Comparison of ENCODE assay signal across 7 cellular contexts in the genomic region with DNA sequence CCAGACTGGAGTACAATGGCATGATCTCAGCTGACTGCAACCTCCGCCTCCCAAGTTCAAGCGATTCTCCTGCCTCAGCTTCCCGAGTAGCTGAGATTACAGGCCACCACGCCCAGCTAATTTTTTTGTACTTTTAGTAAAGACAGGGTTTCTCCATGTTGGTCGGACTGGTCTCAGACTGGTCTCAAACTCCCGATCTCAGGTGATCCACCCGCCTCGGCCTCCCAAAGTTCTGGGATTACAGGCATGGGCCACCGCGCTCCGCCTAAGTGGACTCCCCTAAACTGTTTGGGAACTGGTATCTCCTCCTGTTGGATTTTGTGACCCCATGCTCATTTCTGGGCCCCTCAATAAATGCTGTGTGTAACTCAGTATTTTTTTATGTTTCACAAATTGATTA. TPM values are rescaled to one million over a fixed set of nuclear protein-coding genes. Genes with fewer than 3 reads are reported as not detected.
"Had no signal": no experiment of that assay in that cellular context is flagged by ENCODE, and none has a peak within 500 bp of the region (broad histone marks: within the 10 kb centered on the region; RNA-seq: fewer than 3 reads in every experiment).

No MANE protein-coding gene starts in this region.

RNA-seq across cellular contexts. Expression of gene SCTR, which starts 5.3 kb away (rescaled TPM):
- total RNA-seq: OCI-LY7, PC-3, PC-9, RPMI7951, SJCRH30, SJSA1, SK-MEL-5 had no signal

RNA-seq across cellular contexts. Expression of gene CFAP221, which starts 25.2 kb away (rescaled TPM):
- total RNA-seq: OCI-LY7, PC-3, PC-9, RPMI7951, SJCRH30, SJSA1, SK-MEL-5 had no signal
